1 cellular context compared by ENCODE assay signal in genomic region chr11:63760487-63761079, GRCh38.
TF ChIP-seq lines count a peak whose summit lies in the region.

No MANE protein-coding gene starts in this region.

TF ChIP-seq in WTC11, 78 proteins besides CTCF, POLR2A, EP300 and RAD21 (continued from another document):
- TF ChIP-seq ZNF281 (CRISPR knock-in tag; IDR thresholded peaks at IDR 0.05) = 0 out of 2 replicates have a peak, but pooled peaks have one; percentile 6
- TF ChIP-seq ZNF671 (CRISPR knock-in tag; IDR thresholded peaks at IDR 0.05) = no peak
- TF ChIP-seq NFE2L1 (CRISPR knock-in tag; IDR thresholded peaks at IDR 0.05) = no peak
- no peak for TF ChIP-seq SMAD3 (CRISPR knock-in tag; IDR thresholded peaks at IDR 0.05; ENCODE audit: borderline replicate concordance)
- no peak for TF ChIP-seq E2F1 (CRISPR knock-in tag; IDR thresholded peaks at IDR 0.05)
- no peak for TF ChIP-seq MLX (CRISPR knock-in tag; IDR thresholded peaks at IDR 0.05)
- no peak for TF ChIP-seq ESRRA (CRISPR knock-in tag; IDR thresholded peaks at IDR 0.05; ENCODE audit: borderline replicate concordance)
- no peak for TF ChIP-seq ATF2 (CRISPR knock-in tag; IDR thresholded peaks at IDR 0.05; ENCODE audit: borderline replicate concordance, low read depth)
- no peak for TF ChIP-seq MXD4 (CRISPR knock-in tag; IDR thresholded peaks at IDR 0.05; ENCODE audit: borderline replicate concordance)
- no peak for TF ChIP-seq ZNF219 (CRISPR knock-in tag; IDR thresholded peaks at IDR 0.05; ENCODE audit: borderline replicate concordance)
